18 cellular contexts compared by ENCODE assay signal in genomic region chr9:78778843-78779486, GRCh38.
A peak's percentile ranks its signal among the peaks of the same experiment; 100 is the strongest.
DNase-seq lines count a peak whose midpoint lies in the region; ATAC-seq and TF ChIP-seq lines count a peak whose summit lies in the region.
"Had no signal": no experiment of that assay in that cellular context is flagged by ENCODE, and none has a peak within 500 bp of the region (broad histone marks: within the 10 kb centered on the region; RNA-seq: fewer than 3 reads in every experiment).

No MANE protein-coding gene starts in this region.

- no peaks in the 10 kb centered on the region for H3K27me3 Mint-ChIP-seq in activated CD8-positive, alpha-beta T cell treated with anti-CD3 and anti-CD28 coated beads for 36 hours
- no peaks in the 10 kb centered on the region for H3K27me3 Mint-ChIP-seq in activated CD8-positive, alpha-beta memory T cell treated with anti-CD3 and anti-CD28 coated beads, Interleukin-2, amount 10 ng/mL, durations not matched to agents 7 days and 5 days

- H3K27me3 ChIP-seq in osteoblast (ENCODE audit: insufficient read depth, low read length) = no peaks in the 10 kb centered on the region
- H3K27me3 ChIP-seq: SJSA1 had no signal

- ATAC-seq in activated CD8-positive, alpha-beta T cell treated with anti-CD3 and anti-CD28 coated beads for 36 hours = no peak
- no peak for ATAC-seq in activated CD8-positive, alpha-beta memory T cell treated with anti-CD3 and anti-CD28 coated beads, Interleukin-2, amount 10 ng/mL, durations not matched to agents 7 days and 5 days
- ATAC-seq: GM12878 had no signal

- H3K4me1 Mint-ChIP-seq in activated CD8-positive, alpha-beta T cell treated with anti-CD3 and anti-CD28 coated beads for 36 hours (ENCODE audit: low read depth) = no peaks in the 10 kb centered on the region
- H3K4me1 Mint-ChIP-seq in activated CD8-positive, alpha-beta memory T cell treated with anti-CD3 and anti-CD28 coated beads, Interleukin-2, amount 10 ng/mL, durations not matched to agents 7 days and 5 days = no peaks in the 10 kb centered on the region
- H3K4me1 Mint-ChIP-seq: CD8-positive, alpha-beta memory T cell had no signal

- H3K9me3 ChIP-seq in osteoblast (ENCODE audit: low read depth, low read length) = no peaks in the 10 kb centered on the region
- H3K9me3 ChIP-seq: HAP-1, SJSA1 had no signal

- H4K20me1 ChIP-seq in osteoblast (ENCODE audit: insufficient read depth, low read length) = no peaks in the 10 kb centered on the region

- peak; percentile 13 for DNase-seq in NCI-H69 (lab: John Stamatoyannopoulos, UW)
- DNase-seq in cerebellar cortex (ENCODE audit: low spot score) = peak; percentile 60
- peak; percentile 87 for DNase-seq in kidney tubule cell (ENCODE audit: low spot score)
- peak; percentile 22 for DNase-seq in osteoblast (ENCODE audit: insufficient read length, low spot score, missing footprints)
- no peak for DNase-seq in activated CD8-positive, alpha-beta T cell treated with anti-CD3 and anti-CD28 coated beads for 36 hours
- no peak for DNase-seq in putamen (ENCODE audit: low spot score)
- DNase-seq in head of caudate nucleus = no peak
- no peak for DNase-seq in activated CD8-positive, alpha-beta memory T cell treated with anti-CD3 and anti-CD28 coated beads, Interleukin-2, amount 10 ng/mL, durations not matched to agents 7 days and 5 days
- DNase-seq: CD8-positive, alpha-beta memory T cell; DMS79 treated with DMSO at 0.1 percent for 48 hours; GDM1; NCI-H1417 treated with DMSO at 0.1 percent for 48 hours; NCI-H1930; NCI-H774 had no signal

- POLR2A ChIA-PET in activated CD8-positive, alpha-beta T cell treated with anti-CD3 and anti-CD28 coated beads for 36 hours (lab: Charles Lee) = no interaction called here

- H3K4me3 Mint-ChIP-seq in activated CD8-positive, alpha-beta T cell treated with anti-CD3 and anti-CD28 coated beads for 36 hours = no peak overlapping the region
- no peak overlapping the region for H3K4me3 Mint-ChIP-seq in activated CD8-positive, alpha-beta memory T cell treated with anti-CD3 and anti-CD28 coated beads, Interleukin-2, amount 10 ng/mL, durations not matched to agents 7 days and 5 days
- H3K4me3 Mint-ChIP-seq: CD8-positive, alpha-beta memory T cell had no signal

- no peaks in the 10 kb centered on the region for H3K9me3 Mint-ChIP-seq in activated CD8-positive, alpha-beta T cell treated with anti-CD3 and anti-CD28 coated beads for 36 hours
- H3K9me3 Mint-ChIP-seq in activated CD8-positive, alpha-beta memory T cell treated with anti-CD3 and anti-CD28 coated beads, Interleukin-2, amount 10 ng/mL, durations not matched to agents 7 days and 5 days (ENCODE audit: low read depth) = no peaks in the 10 kb centered on the region

- no peak overlapping the region for H3K27ac Mint-ChIP-seq in activated CD8-positive, alpha-beta T cell treated with anti-CD3 and anti-CD28 coated beads for 36 hours
- H3K27ac Mint-ChIP-seq in activated CD8-positive, alpha-beta memory T cell treated with anti-CD3 and anti-CD28 coated beads, Interleukin-2, amount 10 ng/mL, durations not matched to agents 7 days and 5 days = no peak overlapping the region
- H3K27ac Mint-ChIP-seq: CD8-positive, alpha-beta memory T cell had no signal

- H3K79me2 ChIP-seq in osteoblast (ENCODE audit: insufficient read depth, low read length) = no peaks in the 10 kb centered on the region

- CTCF ChIA-PET in activated CD8-positive, alpha-beta T cell treated with anti-CD3 and anti-CD28 coated beads for 36 hours (lab: Charles Lee) = interaction anchor here (0.9 kb wide), 1 partner anchor 9 kb away, joined by 3 read pairs; no protein-coding TSS in a partner anchor
- CTCF ChIA-PET in activated CD8-positive, alpha-beta memory T cell treated with anti-CD3 and anti-CD28 coated beads, Interleukin-2, amount 10 ng/mL, durations not matched to agents 7 days and 5 days (lab: Charles Lee) = no interaction called here

- no peaks in the 10 kb centered on the region for H3K36me3 Mint-ChIP-seq in activated CD8-positive, alpha-beta T cell treated with anti-CD3 and anti-CD28 coated beads for 36 hours (ENCODE audit: low read depth)
- H3K36me3 Mint-ChIP-seq in activated CD8-positive, alpha-beta memory T cell treated with anti-CD3 and anti-CD28 coated beads, Interleukin-2, amount 10 ng/mL, durations not matched to agents 7 days and 5 days = no peaks in the 10 kb centered on the region
- H3K36me3 Mint-ChIP-seq: CD8-positive, alpha-beta memory T cell had no signal

- H3K27ac ChIP-seq in osteoblast (ENCODE audit: low read depth, low read length) = no peak overlapping the region
- H3K27ac ChIP-seq: HL-60, SJSA1 had no signal

- H2AFZ ChIP-seq in osteoblast (ENCODE audit: low read length) = no peak overlapping the region

- no peak overlapping the region for H3K4me2 ChIP-seq in osteoblast (ENCODE audit: insufficient read depth, low read length)

- TF ChIP-seq CTCF in osteoblast (IDR thresholded peaks at IDR 0.05; ENCODE audit: extremely low read depth, low read depth, low read length) = no peak
- no peak for TF ChIP-seq CTCF in activated CD8-positive, alpha-beta T cell treated with anti-CD3 and anti-CD28 coated beads for 36 hours (IDR thresholded peaks at IDR 0.05)

- H3K4me1 ChIP-seq in osteoblast (ENCODE audit: insufficient read depth, low read length) = no peaks in the 10 kb centered on the region
- H3K4me1 ChIP-seq: HAP-1 had no signal

- no peaks in the 10 kb centered on the region for H3K36me3 ChIP-seq in osteoblast (ENCODE audit: insufficient read depth, low read length)
- H3K36me3 ChIP-seq: HAP-1, SJSA1 had no signal

- intact Hi-C loops in activated CD8-positive, alpha-beta T cell treated with anti-CD3 and anti-CD28 coated beads for 36 hours (cut with micrococcal nuclease) = no loop called here
- intact Hi-C loops in head of caudate nucleus (cut with DNase I) = no loop called here

- no peak overlapping the region for H3K4me3 ChIP-seq in osteoblast (ENCODE audit: insufficient read depth, low read length)
- H3K4me3 ChIP-seq: GM12878, HAP-1, SJSA1 had no signal

Comparison
In these comparisons a context has a peak if more than half of its experiments do, and no peak if none do; other contexts are left out.
1. DNase-seq: peak in NCI-H69 (single experiment), cerebellar cortex (single experiment), kidney tubule cell (single experiment) and osteoblast (single experiment); none in activated CD8-positive, alpha-beta T cell treated with anti-CD3 and anti-CD28 coated beads for 36 hours (single experiment), putamen (single experiment), head of caudate nucleus (0 of 42) and activated CD8-positive, alpha-beta memory T cell treated with anti-CD3 and anti-CD28 coated beads, Interleukin-2, amount 10 ng/mL, durations not matched to agents 7 days and 5 days (single experiment).